18 cellular contexts compared by ENCODE assay signal in the genomic region with DNA sequence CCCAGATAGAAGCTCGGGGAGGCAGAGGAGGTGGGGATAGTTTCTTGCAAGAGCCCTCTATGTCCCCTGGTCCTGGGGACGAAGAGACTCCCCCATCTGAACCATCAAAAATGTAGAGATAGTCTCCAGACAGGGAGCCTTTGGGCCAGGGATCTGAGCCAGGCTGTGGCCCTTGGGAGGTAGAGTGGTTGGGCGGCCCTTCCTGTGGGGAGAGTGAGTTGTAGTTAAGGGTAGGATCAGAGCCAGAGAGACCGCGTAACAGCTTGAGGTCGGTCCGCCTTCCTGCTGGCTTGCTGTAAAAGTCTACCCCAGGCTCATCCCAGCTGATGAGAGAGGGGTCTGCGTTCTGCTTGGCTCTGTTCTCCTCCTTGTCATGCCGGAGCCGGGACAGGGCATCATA. TPM values are rescaled to one million over a fixed set of nuclear protein-coding genes. Genes with fewer than 3 reads are reported as not detected.
DNase-seq lines count a peak whose midpoint lies in the region; ATAC-seq, FAIRE-seq and TF ChIP-seq lines count a peak whose summit lies in the region.
"Had no signal": no experiment of that assay in that cellular context is flagged by ENCODE, and none has a peak within 500 bp of the region (broad histone marks: within the 10 kb centered on the region; RNA-seq: fewer than 3 reads in every experiment).

No MANE protein-coding gene starts in this region.

- H3K9me1 ChIP-seq in K562 (ENCODE audit: control insufficient read depth, insufficient read depth, low read length), result no peaks in the 10 kb centered on the region

- peaks cover 48% of the 10 kb centered on the region for H3K36me3 Mint-ChIP-seq in neural progenitor cell

- no peaks in the 10 kb centered on the region for H3F3A ChIP-seq in neural progenitor cell (ENCODE audit: low read depth)

- H3K4me3 ChIP-seq in left ventricle myocardium inferior (no peak overlapping the region), K562 (no peak overlapping the region), neural progenitor cell (no peak overlapping the region)

- H3K4me2 ChIP-seq in K562 (ENCODE audit: insufficient read depth, low read length) (no peak overlapping the region), neural progenitor cell (no peak overlapping the region)

- peaks cover 29% of the 10 kb centered on the region for H3K4me1 Mint-ChIP-seq in neural progenitor cell

- no peak for FAIRE-seq in K562 (lab: Jason Lieb, UNC)
- FAIRE-seq: A204.1, G401.6, HTR-8/SVneo had no signal

- H3K4me3 Mint-ChIP-seq in neural progenitor cell, result no peak overlapping the region

- in situ Hi-C loops in K562 (cut with MboI) (no loop called here), KBM-7 (cut with MboI; ENCODE audit: low pct_unique_long_range_greater_than_20kb, low sequenced_read_pairs) (no loop called here)

- POLR2A ChIA-PET in K562 (lab: Yijun Ruan, JAX), result interaction anchor here (0.7 kb wide), 1 partner anchor 26 kb away, joined by 3 read pairs; no protein-coding TSS in a partner anchor

- H3K36me3 ChIP-seq in left ventricle myocardium inferior (no peaks in the 10 kb centered on the region), K562 (ENCODE audit: control insufficient read depth, insufficient read depth, low read length) (no peaks in the 10 kb centered on the region), neural progenitor cell (no peaks in the 10 kb centered on the region)

- H3K9me3 Mint-ChIP-seq in neural progenitor cell, result peaks cover 7% of the 10 kb centered on the region
- H3K9me3 Mint-ChIP-seq: IgD-negative memory B cell had no signal

- H3K4me1 ChIP-seq in left ventricle myocardium inferior (peaks cover 76% of the 10 kb centered on the region), K562 (replicated peaks in 1 of 2; ENCODE audit: control insufficient read depth in 2 of 2, insufficient read depth in 2 of 2, low read length in 2 of 2) (peaks cover 18 to 26% of the 10 kb centered on the region in 2 experiments), neural progenitor cell (no peaks in the 10 kb centered on the region)

- no peak for TF ChIP-seq EP300 in K562 (IDR thresholded peaks at IDR 0.05; ENCODE audit: low read length)

- H3K9ac ChIP-seq in K562 (ENCODE audit: insufficient read depth in 1 of 2, low read depth in 2 of 2, low read length in 2 of 2), result no peak overlapping the region
- no peak overlapping the region for H3K9ac ChIP-seq in neural progenitor cell

- TF ChIP-seq CTCF in left ventricle myocardium inferior (IDR thresholded peaks at IDR 0.05; ENCODE audit: borderline replicate concordance), result no peak
- no peak for TF ChIP-seq CTCF in K562 (IDR thresholded peaks at IDR 0.05 in 2 of 3, conservative IDR thresholded peaks at IDR 0.05 in 1 of 3; ENCODE audit: insufficient read depth in 2 of 3, low read depth in 1 of 3, low read length in 3 of 3)
- no peak for TF ChIP-seq CTCF in neural progenitor cell (IDR thresholded peaks at IDR 0.05)

- no peak for TF ChIP-seq RAD21 in K562 (CRISPR knock-in tag; conservative IDR thresholded peaks at IDR 0.05 in 1 of 2, IDR thresholded peaks at IDR 0.05 in 1 of 2)

- H3K27me3 ChIP-seq in left ventricle myocardium inferior (ENCODE audit: low read depth) (no peaks in the 10 kb centered on the region), K562 (ENCODE audit: control insufficient read depth in 2 of 2, insufficient read depth in 2 of 2, low read length in 2 of 2) (peaks cover 13 to 28% of the 10 kb centered on the region in 2 experiments), neural progenitor cell (no peaks in the 10 kb centered on the region)

- H3K9me3 ChIP-seq in left ventricle myocardium inferior (replicated peaks), result no peaks in the 10 kb centered on the region
- H3K9me3 ChIP-seq in K562 (replicated peaks; ENCODE audit: control insufficient read depth, insufficient read depth, low read depth, low read length), result no peaks in the 10 kb centered on the region
- no peaks in the 10 kb centered on the region for H3K9me3 ChIP-seq in neural progenitor cell (ENCODE audit: low read depth)

- CTCF ChIA-PET in K562 (lab: Yijun Ruan, JAX; ENCODE audit: low intra/inter-chr PET ratio), result no interaction called here

- H3K27ac ChIP-seq in left ventricle myocardium inferior (replicated peaks) (peak overlapping the region; percentile 97), K562 (ENCODE audit: extremely low read depth, low read depth, low read length) (no peak overlapping the region), neural progenitor cell (no peak overlapping the region)
- H3K27ac ChIP-seq: HL-60 had no signal

- no peak for TF ChIP-seq POLR2A in K562 (conservative IDR thresholded peaks at IDR 0.05)

- ATAC-seq in Right ventricle myocardium superior (ENCODE audit: poor library complexity) (no peak), K562 (peak; percentile 24; the same call in 2 of the 3 replicates)
- no peak for ATAC-seq in stimulated activated naive CD8-positive, alpha-beta T cell treated with anti-CD3 and anti-CD28 coated beads, Interleukin-15, Interleukin-2, amounts not matched to agents 100 U/mL and 50 U/mL, for 24 hours

- intact Hi-C loops in left ventricle myocardium inferior (cut with micrococcal nuclease) (no loop called here), Right ventricle myocardium superior (cut with DNase I) (no loop called here), K562 (cut with micrococcal nuclease) (no loop called here)

- DNase-seq in left ventricle myocardium inferior, result peak; percentile 49
- no peak for DNase-seq in Right ventricle myocardium superior
- no peak for DNase-seq in K562 (ENCODE audit: extremely low read depth in 1 of 4, low spot score in 3 of 4)
- no peak for DNase-seq in neural progenitor cell (ENCODE audit: low spot score)
- DNase-seq in cerebellum (ENCODE audit: low spot score), result no peak
- DNase-seq in KBM-7, result no peak
- no peak for DNase-seq in stimulated activated naive CD8-positive, alpha-beta T cell treated with anti-CD3 and anti-CD28 coated beads, Interleukin-15, Interleukin-2, amounts not matched to agents 100 U/mL and 50 U/mL, for 24 hours
- DNase-seq: C1 segment of cervical spinal cord, DND-41, NCI-H1105 treated with DMSO at 0.1 percent for 48 hours, NCI-H187 treated with DMSO at 0.1 percent for 48 hours, NCI-H446, NCI-H69 had no signal

- no peaks in the 10 kb centered on the region for H3K79me2 ChIP-seq in K562 (ENCODE audit: control insufficient read depth, insufficient read depth, low read length)
- H3K79me2 ChIP-seq in neural progenitor cell (ENCODE audit: low read depth), result peaks cover 17% of the 10 kb centered on the region

- no TSS peak for BruUV-seq in K562 (replicated peaks; lab: Mats Ljungman, UMichigan)

- H3K27ac Mint-ChIP-seq in neural progenitor cell, result peak overlapping the region; percentile 74

- H3K27me3 Mint-ChIP-seq in neural progenitor cell (ENCODE audit: insufficient read depth, low read depth), result peaks cover 4% of the 10 kb centered on the region
- H3K27me3 Mint-ChIP-seq: IgD-negative memory B cell had no signal

- H2AFZ ChIP-seq in K562 (ENCODE audit: low read depth, low read length) (no peak overlapping the region), neural progenitor cell (replicated peaks) (no peak overlapping the region)

- H4K20me1 ChIP-seq in K562 (replicated peaks; ENCODE audit: control insufficient read depth, insufficient read depth, low read length), result no peaks in the 10 kb centered on the region
- peaks cover 21% of the 10 kb centered on the region for H4K20me1 ChIP-seq in neural progenitor cell (ENCODE audit: low read depth)

- 32% methylated on average over 10 of the region's 10 CpGs for WGBS in K562 (ENCODE audit: insufficient coverage, low coverage, missing lambda C conversion rate)

RNA-seq across cellular contexts. Expression of gene PIK3C2B, which starts 25.3 kb away (rescaled TPM):
- total RNA-seq in left ventricle myocardium inferior (18.5 TPM), Right ventricle myocardium superior (17.7 TPM), K562 (2014; rRNA removed) (0.95 and 1.6 TPM in 2 replicates), K562 (2014; rRNA removed; fragmentation: Illumina TruSeq; extraction: Trizol) (0.61 and 0.62 TPM in 2 replicates), K562 (2015; rRNA removed; fragmentation: Illumina TruSeq; extraction: Trizol) (0.34 and 0.72 TPM in 2 replicates), K562 (2021) (1.8 and 2.9 TPM in 2 replicates), neural progenitor cell (ENCODE audit: low replicate concordance) (20.7 and 27.4 TPM in 2 replicates), cerebellum (32.3 TPM)
- total RNA-seq in K562 (2011; cell fraction: chromatin; rRNA removed; ENCODE audit: low replicate concordance), result 1.7 and 12.0 TPM in 2 replicates
- total RNA-seq in K562 (2011; cell fraction: nucleolus; rRNA removed), result 2.2 and 6.7 TPM in 2 replicates
- 2.1 and 2.4 TPM in 2 replicates for total RNA-seq in K562 (2011; cell fraction: nucleoplasm; rRNA removed)
- polyA plus RNA-seq in K562 (2011; rRNA removed) (1.1 and 4.0 TPM in 2 replicates), K562 (2014; fragmentation: Illumina TruSeq; extraction: Trizol) (0.55 and 0.82 TPM in 2 replicates), K562 (2014; fragmentation: Nextera tagmentation; extraction: Ambion mirVana) (under 1 TPM; 0.10 to 0.27 TPM), K562 (2014; rRNA removed) (0.27 and 0.65 TPM in 2 replicates)
- 2.0 and 3.0 TPM in 2 replicates for polyA plus RNA-seq in K562 (2011; cell fraction: cytosol; rRNA removed)
- polyA plus RNA-seq in K562 (2011; cell fraction: nucleus; rRNA removed), result 3.8 and 3.9 TPM in 2 replicates
- polyA plus RNA-seq in K562 (2012), result 1.4 and 2.8 TPM in 2 replicates
- 3.3 and 3.9 TPM in 2 replicates for polyA minus RNA-seq in K562 (2011; rRNA and poly(A)+ RNA removed)
- polyA minus RNA-seq in K562 (2011; cell fraction: cytosol; rRNA and poly(A)+ RNA removed), result 2.7 and 7.7 TPM in 2 replicates
- polyA minus RNA-seq in K562 (2011; cell fraction: nucleus; rRNA and poly(A)+ RNA removed), result 3.1 and 6.1 TPM in 2 replicates

RNA-seq across cellular contexts. Expression of gene MDM4, which starts 46.9 kb away (rescaled TPM):
- total RNA-seq in left ventricle myocardium inferior (29.3 TPM), Right ventricle myocardium superior (24.2 TPM), K562 (2014; rRNA removed) (21.2 and 24.6 TPM in 2 replicates), K562 (2014; rRNA removed; fragmentation: Illumina TruSeq; extraction: Trizol) (40.6 and 53.0 TPM in 2 replicates), K562 (2015; rRNA removed; fragmentation: Illumina TruSeq; extraction: Trizol) (32.2 and 33.4 TPM in 2 replicates), K562 (2021) (55.9 and 61.7 TPM in 2 replicates), neural progenitor cell (ENCODE audit: low replicate concordance) (52.0 and 72.9 TPM in 2 replicates), cerebellum (116 TPM)
- 237 and 644 TPM in 2 replicates for total RNA-seq in K562 (2011; cell fraction: chromatin; rRNA removed; ENCODE audit: low replicate concordance)
- 117 and 136 TPM in 2 replicates for total RNA-seq in K562 (2011; cell fraction: nucleolus; rRNA removed)
- total RNA-seq in K562 (2011; cell fraction: nucleoplasm; rRNA removed), result 249 and 386 TPM in 2 replicates
- polyA plus RNA-seq in K562 (2011; rRNA removed) (41.2 and 46.7 TPM in 2 replicates), K562 (2014; fragmentation: Illumina TruSeq; extraction: Trizol) (10.0 TPM in 2 replicates), K562 (2014; fragmentation: Nextera tagmentation; extraction: Ambion mirVana) (10 to 100 TPM in 1 of 2 experiments, 1 to 10 TPM in 1; 3.3 to 11.1 TPM), K562 (2014; rRNA removed) (17.9 and 22.6 TPM in 2 replicates)
- 5.9 and 16.5 TPM in 2 replicates for polyA plus RNA-seq in K562 (2011; cell fraction: cytosol; rRNA removed)
- polyA plus RNA-seq in K562 (2011; cell fraction: nucleus; rRNA removed), result 63.1 and 81.2 TPM in 2 replicates
- polyA plus RNA-seq in K562 (2012), result 5.2 and 7.5 TPM in 2 replicates
- 171 and 249 TPM in 2 replicates for polyA minus RNA-seq in K562 (2011; rRNA and poly(A)+ RNA removed)
- 15.7 and 26.6 TPM in 2 replicates for polyA minus RNA-seq in K562 (2011; cell fraction: cytosol; rRNA and poly(A)+ RNA removed)
- 120 and 165 TPM in 2 replicates for polyA minus RNA-seq in K562 (2011; cell fraction: nucleus; rRNA and poly(A)+ RNA removed)

RNA-seq across cellular contexts. Expression of gene PPP1R15B, which starts 57.7 kb away (rescaled TPM):
- total RNA-seq in left ventricle myocardium inferior, result 20.5 TPM
- 19.7 TPM for total RNA-seq in Right ventricle myocardium superior
- total RNA-seq in K562 (2011; cell fraction: chromatin; rRNA removed; ENCODE audit: low replicate concordance), result 89.5 and 106 TPM in 2 replicates
- total RNA-seq in K562 (2011; cell fraction: nucleolus; rRNA removed), result 92.1 and 92.6 TPM in 2 replicates
- total RNA-seq in K562 (2011; cell fraction: nucleoplasm; rRNA removed), result 106 and 121 TPM in 2 replicates
- 30.8 and 32.3 TPM in 2 replicates for total RNA-seq in K562 (2014; rRNA removed)
- total RNA-seq in K562 (2014; rRNA removed; fragmentation: Illumina TruSeq; extraction: Trizol), result 42.2 and 45.5 TPM in 2 replicates
- total RNA-seq in K562 (2015; rRNA removed; fragmentation: Illumina TruSeq; extraction: Trizol), result 30.6 and 32.4 TPM in 2 replicates
- total RNA-seq in K562 (2021), result 46.5 and 48.1 TPM in 2 replicates
- 24.6 and 27.0 TPM in 2 replicates for polyA plus RNA-seq in K562 (2011; rRNA removed)
- 19.2 and 23.1 TPM in 2 replicates for polyA plus RNA-seq in K562 (2011; cell fraction: cytosol; rRNA removed)
- polyA plus RNA-seq in K562 (2011; cell fraction: nucleus; rRNA removed), result 18.4 and 20.5 TPM in 2 replicates
- polyA plus RNA-seq in K562 (2012), result 15.8 and 22.5 TPM in 2 replicates
- 34.2 and 36.5 TPM in 2 replicates for polyA plus RNA-seq in K562 (2014; fragmentation: Illumina TruSeq; extraction: Trizol)
- polyA plus RNA-seq in K562 (2014; fragmentation: Nextera tagmentation; extraction: Ambion mirVana), result 10 to 100 TPM; 17.0 to 24.7 TPM
- polyA plus RNA-seq in K562 (2014; rRNA removed), result 26.9 and 27.2 TPM in 2 replicates
- 47.0 and 63.2 TPM in 2 replicates for polyA minus RNA-seq in K562 (2011; rRNA and poly(A)+ RNA removed)
- 38.7 and 39.2 TPM in 2 replicates for polyA minus RNA-seq in K562 (2011; cell fraction: cytosol; rRNA and poly(A)+ RNA removed)
- polyA minus RNA-seq in K562 (2011; cell fraction: nucleus; rRNA and poly(A)+ RNA removed), result 36.5 and 72.2 TPM in 2 replicates
- 25.0 and 32.7 TPM in 2 replicates for total RNA-seq in neural progenitor cell (ENCODE audit: low replicate concordance)
- total RNA-seq in cerebellum, result 29.7 TPM
